25 cellular contexts compared by ENCODE assay signal in the genomic region with DNA sequence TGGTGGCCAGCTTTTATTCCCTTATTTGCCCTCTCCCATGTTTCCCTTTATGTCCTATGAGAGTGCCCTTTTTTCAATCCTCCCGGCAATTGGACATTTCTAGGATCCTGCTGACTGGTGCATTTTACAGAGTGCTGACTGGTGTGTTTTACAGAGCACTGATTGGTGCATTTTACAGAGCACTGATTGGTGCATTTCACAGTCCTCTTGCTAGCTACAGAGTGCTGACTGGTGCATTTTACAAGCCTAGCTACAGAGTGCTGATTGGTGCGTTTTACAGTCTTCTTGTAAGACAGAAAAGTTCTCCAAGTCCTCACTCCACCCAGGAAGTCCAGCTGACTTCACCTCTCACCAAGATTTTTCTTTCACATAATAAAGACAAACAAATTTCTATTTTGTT.
"Had no signal": no experiment of that assay in that cellular context is flagged by ENCODE, and none has a peak within 500 bp of the region (broad histone marks: within the 10 kb centered on the region; RNA-seq: fewer than 3 reads in every experiment).

No MANE protein-coding gene starts in this region.

- H3K4me1 ChIP-seq: foreskin keratinocyte, gastroesophageal sphincter, heart left ventricle, neural progenitor cell, psoas muscle, spleen, transverse colon, upper lobe of right lung, uterus had no signal

- H3K27ac ChIP-seq: dorsolateral prefrontal cortex, foreskin keratinocyte, gastroesophageal sphincter, heart left ventricle, hepatocyte, neural progenitor cell, ovary, psoas muscle, skin epidermis, spleen, suprapubic skin, transverse colon, upper lobe of right lung, uterus had no signal

- H3K9ac ChIP-seq: neural progenitor cell had no signal

- DNase-seq: dorsolateral prefrontal cortex; effector CD4-positive, alpha-beta T cell; foreskin keratinocyte; heart left ventricle; kidney; ovary; posterior cingulate gyrus; psoas muscle; right cardiac atrium; spleen; stimulated activated CD4-positive, alpha-beta T cell treated with anti-CD3 and anti-CD28 coated beads, Interleukin-2, amount 100 ng/mL, for 48 hours; stimulated activated naive B cell treated with anti-CD40 and anti-IgM and Interleukin-4, amounts not matched to agents 10 μg/mL and 1 μg/mL and 100 μg/mL, for 72 hours; transverse colon; upper lobe of right lung; uterus had no signal

- H3K4me3 Mint-ChIP-seq: memory B cell; natural killer cell treated with Interleukin-12 subunit alpha and Interleukin-12 subunit beta and Interleukin-15 and Interleukin-18, amount 100 ng/mL, for 72 hours; neural progenitor cell; stimulated activated naive B cell treated with anti-CD40 and anti-IgM and Interleukin-4, amounts not matched to agents 10 μg/mL and 1 μg/mL and 100 μg/mL, for 72 hours; stimulated activated naive CD8-positive, alpha-beta T cell treated with anti-CD3 and anti-CD28 coated beads, Interleukin-15, Interleukin-2, amounts not matched to agents 100 ng/mL and 50 ng/mL, for 24 hours had no signal

- H3K27me3 ChIP-seq: foreskin keratinocyte, gastroesophageal sphincter, hepatocyte, neural progenitor cell, ovary, suprapubic skin, transverse colon, upper lobe of right lung, uterus had no signal

- H3K27ac Mint-ChIP-seq: memory B cell; natural killer cell treated with Interleukin-12 subunit alpha and Interleukin-12 subunit beta and Interleukin-15 and Interleukin-18, amount 100 ng/mL, for 72 hours; neural progenitor cell; stimulated activated naive B cell treated with anti-CD40 and anti-IgM and Interleukin-4, amounts not matched to agents 10 μg/mL and 1 μg/mL and 100 μg/mL, for 72 hours; stimulated activated naive CD8-positive, alpha-beta T cell treated with anti-CD3 and anti-CD28 coated beads, Interleukin-15, Interleukin-2, amounts not matched to agents 100 ng/mL and 50 ng/mL, for 24 hours had no signal

- ATAC-seq: foreskin keratinocyte; heart left ventricle; left lobe of liver; natural killer cell treated with Interleukin-12 subunit alpha and Interleukin-12 subunit beta and Interleukin-15 and Interleukin-18, amount 100 ng/mL, for 72 hours; psoas muscle; right cardiac atrium; stimulated activated naive B cell treated with anti-CD40 and anti-IgM and Interleukin-4, amounts not matched to agents 10 μg/mL and 1 μg/mL and 100 μg/mL, for 72 hours; upper lobe of right lung had no signal

- H3K9me3 Mint-ChIP-seq: memory B cell; natural killer cell treated with Interleukin-12 subunit alpha and Interleukin-12 subunit beta and Interleukin-15 and Interleukin-18, amount 100 ng/mL, for 72 hours; stimulated activated naive B cell treated with anti-CD40 and anti-IgM and Interleukin-4, amounts not matched to agents 10 μg/mL and 1 μg/mL and 100 μg/mL, for 72 hours; stimulated activated naive CD8-positive, alpha-beta T cell treated with anti-CD3 and anti-CD28 coated beads, Interleukin-15, Interleukin-2, amounts not matched to agents 100 ng/mL and 50 ng/mL, for 24 hours had no signal

- H2AFZ ChIP-seq: hepatocyte, neural progenitor cell had no signal

- H3K9me3 ChIP-seq: gastroesophageal sphincter, ovary, psoas muscle, suprapubic skin, transverse colon, upper lobe of right lung, uterus had no signal

- H3K4me2 ChIP-seq: hepatocyte, neural progenitor cell had no signal

- H3K36me3 Mint-ChIP-seq: memory B cell; natural killer cell treated with Interleukin-12 subunit alpha and Interleukin-12 subunit beta and Interleukin-15 and Interleukin-18, amount 100 ng/mL, for 72 hours; neural progenitor cell; stimulated activated naive B cell treated with anti-CD40 and anti-IgM and Interleukin-4, amounts not matched to agents 10 μg/mL and 1 μg/mL and 100 μg/mL, for 72 hours had no signal

- H3K4me3 ChIP-seq: dorsolateral prefrontal cortex, gastroesophageal sphincter, heart left ventricle, hepatocyte, lung, neural progenitor cell, ovary, psoas muscle, skin epidermis, spleen, suprapubic skin, transverse colon, upper lobe of right lung, uterus had no signal

- H3K36me3 ChIP-seq: gastroesophageal sphincter, heart left ventricle, neural progenitor cell, ovary, spleen, suprapubic skin, transverse colon, upper lobe of right lung, uterus had no signal

- H3K4me1 Mint-ChIP-seq: memory B cell; neural progenitor cell; stimulated activated naive B cell treated with anti-CD40 and anti-IgM and Interleukin-4, amounts not matched to agents 10 μg/mL and 1 μg/mL and 100 μg/mL, for 72 hours had no signal
